ENCODE assay signal across 25 cellular contexts in the genomic region with DNA sequence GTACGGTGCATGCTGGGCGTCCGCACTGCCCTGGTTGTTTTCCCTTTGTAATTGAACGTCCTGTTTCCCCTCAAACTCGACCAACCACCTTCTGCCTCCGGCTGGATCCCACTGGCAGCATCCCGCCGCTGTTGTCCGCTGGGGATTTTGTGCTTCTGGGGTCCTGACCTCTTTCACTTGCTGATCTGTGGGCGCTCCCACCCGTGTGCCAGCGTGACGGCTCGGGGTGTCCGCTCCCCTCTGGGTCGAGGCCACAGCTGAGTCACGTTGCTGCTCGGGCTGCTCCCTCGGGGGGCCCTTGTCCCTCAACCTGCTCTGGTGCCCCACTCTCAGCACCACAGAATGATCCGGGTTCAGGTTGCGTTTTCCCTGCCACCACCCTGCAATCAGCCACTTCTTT. TPM values are rescaled to one million over a fixed set of nuclear protein-coding genes. Genes with fewer than 3 reads are reported as not detected.
DNase-seq lines count a peak whose midpoint lies in the region; ATAC-seq, FAIRE-seq and TF ChIP-seq lines count a peak whose summit lies in the region.
"Had no signal": no experiment of that assay in that cellular context is flagged by ENCODE, and none has a peak within 500 bp of the region (broad histone marks: within the 10 kb centered on the region; RNA-seq: fewer than 3 reads in every experiment).

No MANE protein-coding gene starts in this region.

- H3K4me1 Mint-ChIP-seq in activated T-cell treated with anti-CD3 and anti-CD28 coated beads, Interleukin-2, amount 50 U/mL, for 24 hours (ENCODE audit: low read depth) = peaks cover 9% of the 10 kb centered on the region
- peaks cover under 1% of the 10 kb centered on the region for H3K4me1 Mint-ChIP-seq in nephron progenitor cell

- H3K27ac Mint-ChIP-seq in activated T-cell treated with anti-CD3 and anti-CD28 coated beads, Interleukin-2, amount 50 U/mL, for 24 hours = peak overlapping the region; percentile 72
- peak overlapping the region; percentile 94 for H3K27ac Mint-ChIP-seq in nephron progenitor cell
- H3K27ac Mint-ChIP-seq: CD4-positive, alpha-beta T cell; HFFc6 had no signal

- no peak for TF ChIP-seq RAD21 in K562 (CRISPR knock-in tag; conservative IDR thresholded peaks at IDR 0.05 in 1 of 2, IDR thresholded peaks at IDR 0.05 in 1 of 2)

- no peak for FAIRE-seq in K562 (lab: Jason Lieb, UNC)
- FAIRE-seq: GM12878, GM19239 had no signal

- 0 out of 4 replicates have a peak overlapping the region, but pooled peaks of 1 of the 2 experiments have one; percentile 45 for H3K9ac ChIP-seq in K562 (ENCODE audit: insufficient read depth in 1 of 2, low read depth in 2 of 2, low read length in 2 of 2)

- no peak for TF ChIP-seq CTCF in K562 (IDR thresholded peaks at IDR 0.05 in 2 of 3, conservative IDR thresholded peaks at IDR 0.05 in 1 of 3; ENCODE audit: insufficient read depth in 2 of 3, low read depth in 1 of 3, low read length in 3 of 3)
- no peak for TF ChIP-seq CTCF in nephron progenitor cell (IDR thresholded peaks at IDR 0.05)

- H3K4me3 Mint-ChIP-seq in activated T-cell treated with anti-CD3 and anti-CD28 coated beads, Interleukin-2, amount 50 U/mL, for 24 hours = peak overlapping the region; percentile 6
- H3K4me3 Mint-ChIP-seq in nephron progenitor cell = no peak overlapping the region
- H3K4me3 Mint-ChIP-seq: CD4-positive, alpha-beta T cell; HFFc6 had no signal

- no peak for DNase-seq in activated T-cell treated with anti-CD3 and anti-CD28 coated beads, Interleukin-2, amount 50 U/mL, for 24 hours
- DNase-seq in activated T-cell treated with anti-CD3 and anti-CD28 coated beads for 4 hours = no peak
- peak; percentile 64 for DNase-seq in H7
- DNase-seq in K562 (ENCODE audit: extremely low read depth in 1 of 4, low spot score in 3 of 4) = no peak
- no peak for DNase-seq in nephron progenitor cell
- DNase-seq in UCSD-AML1 (lab: John Stamatoyannopoulos, UW; ENCODE audit: unreplicated experiment) = no peak
- DNase-seq: 8988T; BE2C; Caco-2; CD4-positive, alpha-beta T cell; EL; HFFc6; IMR-90; Kasumi-1; MM.1S; NCI-H1092; NCI-H1436 treated with DMSO at 0.1 percent for 48 hours; NCI-H2029; NCI-H2171; PC-9 had no signal

- TF ChIP-seq EP300 in K562 (IDR thresholded peaks at IDR 0.05; ENCODE audit: low read length) = no peak

- in situ Hi-C loops in K562 (cut with MboI) = no loop called here

- no peaks in the 10 kb centered on the region for H3K9me3 Mint-ChIP-seq in activated T-cell treated with anti-CD3 and anti-CD28 coated beads, Interleukin-2, amount 50 U/mL, for 24 hours
- no peaks in the 10 kb centered on the region for H3K9me3 Mint-ChIP-seq in nephron progenitor cell
- H3K9me3 Mint-ChIP-seq: CD4-positive, alpha-beta T cell had no signal

- H3K9me1 ChIP-seq in K562 (ENCODE audit: control insufficient read depth, insufficient read depth, low read length) = peaks cover 3% of the 10 kb centered on the region

- H3K36me3 ChIP-seq in H7 (replicated peaks; ENCODE audit: control insufficient read depth, insufficient read depth, low read length) (peaks cover 19% of the 10 kb centered on the region), K562 (ENCODE audit: control insufficient read depth, insufficient read depth, low read length) (peaks cover 86% of the 10 kb centered on the region; the same call in 2 of the 3 replicates)

- no peak overlapping the region for H3K4me2 ChIP-seq in K562 (ENCODE audit: insufficient read depth, low read length)
- H3K4me2 ChIP-seq: PC-9 had no signal

- CTCF ChIA-PET in K562 (lab: Yijun Ruan, JAX; ENCODE audit: low intra/inter-chr PET ratio) = no interaction called here

- ATAC-seq in K562 (no peak), GM19455 (IDR thresholded peaks at IDR 0.05; ENCODE audit: unreplicated experiment) (no peak), HG03460 (IDR thresholded peaks at IDR 0.05; ENCODE audit: unreplicated experiment) (no peak)
- ATAC-seq: GM12878 had no signal

- 94% methylated on average over 9 of the region's 21 CpGs for WGBS in K562 (ENCODE audit: insufficient coverage, low coverage, missing lambda C conversion rate)

- no peak overlapping the region for H3K27ac ChIP-seq in K562 (ENCODE audit: extremely low read depth, low read depth, low read length)
- H3K27ac ChIP-seq: PC-9, SJSA1 had no signal

- no peak overlapping the region for H2AFZ ChIP-seq in K562 (ENCODE audit: low read depth, low read length)
- H2AFZ ChIP-seq: PC-9 had no signal

- no peaks in the 10 kb centered on the region for H3K9me3 ChIP-seq in K562 (replicated peaks; ENCODE audit: control insufficient read depth, insufficient read depth, low read depth, low read length)
- H3K9me3 ChIP-seq: BE2C, Caco-2, SJSA1 had no signal

- H3K27me3 ChIP-seq in H7 (ENCODE audit: control insufficient read depth, insufficient read depth, low read length) (no peaks in the 10 kb centered on the region), K562 (ENCODE audit: control insufficient read depth in 2 of 2, insufficient read depth in 2 of 2, low read length in 2 of 2) (no peaks in the 10 kb centered on the region)
- H3K27me3 ChIP-seq: BE2C, SJSA1 had no signal

- TF ChIP-seq POLR2A in K562 (conservative IDR thresholded peaks at IDR 0.05) = no peak

- BruUV-seq in K562 (replicated peaks; lab: Mats Ljungman, UMichigan) = no TSS peak

- H3K4me3 ChIP-seq in H7 (ENCODE audit: insufficient read depth, low read depth, low read length) (no peak overlapping the region), K562 (no peak overlapping the region)
- H3K4me3 ChIP-seq: GM12878, PC-9, SJSA1 had no signal

- POLR2A ChIA-PET in K562 (lab: Yijun Ruan, JAX) = no interaction called here

- H3K36me3 Mint-ChIP-seq in activated T-cell treated with anti-CD3 and anti-CD28 coated beads, Interleukin-2, amount 50 U/mL, for 24 hours (ENCODE audit: low read depth) = peaks cover 94% of the 10 kb centered on the region
- H3K36me3 Mint-ChIP-seq in nephron progenitor cell (ENCODE audit: low read depth) = peaks cover 46% of the 10 kb centered on the region

- peaks cover 15% of the 10 kb centered on the region for H3K79me2 ChIP-seq in K562 (ENCODE audit: control insufficient read depth, insufficient read depth, low read length)

- no peaks in the 10 kb centered on the region; the same call in 1 of the 2 replicates for H4K20me1 ChIP-seq in K562 (replicated peaks; ENCODE audit: control insufficient read depth, insufficient read depth, low read length)

- intact Hi-C loops in K562 (cut with micrococcal nuclease) = no loop called here

- no peaks in the 10 kb centered on the region for H3K27me3 Mint-ChIP-seq in activated T-cell treated with anti-CD3 and anti-CD28 coated beads, Interleukin-2, amount 50 U/mL, for 24 hours
- no peaks in the 10 kb centered on the region for H3K27me3 Mint-ChIP-seq in nephron progenitor cell (ENCODE audit: low read depth, poor library complexity)
- H3K27me3 Mint-ChIP-seq: CD4-positive, alpha-beta T cell had no signal

- H3K4me1 ChIP-seq in K562 (replicated peaks in 1 of 2; ENCODE audit: control insufficient read depth in 2 of 2, insufficient read depth in 2 of 2, low read length in 2 of 2) = peaks cover 0 to 12% of the 10 kb centered on the region in 2 experiments; a peak in 3 of 5 replicates
- H3K4me1 ChIP-seq: BE2C, Caco-2, SJSA1 had no signal

RNA-seq across cellular contexts. Expression of a gene that starts 8.0 kb away (rescaled TPM):
- total RNA-seq in H7 (2014; rRNA removed; shearing (Covaris generic)) = 125 and 161 TPM in 2 replicates
- total RNA-seq in K562 (2011; cell fraction: chromatin; rRNA removed; ENCODE audit: low replicate concordance) = 33.1 and 58.6 TPM in 2 replicates
- total RNA-seq in K562 (2011; cell fraction: nucleolus; rRNA removed) = 36.3 and 36.7 TPM in 2 replicates
- 27.6 and 28.5 TPM in 2 replicates for total RNA-seq in K562 (2011; cell fraction: nucleoplasm; rRNA removed)
- total RNA-seq in K562 (2014; rRNA removed) (99.8 and 119 TPM in 2 replicates), K562 (2014; rRNA removed; fragmentation: Illumina TruSeq; extraction: Trizol) (56.8 and 69.5 TPM in 2 replicates), K562 (2015; rRNA removed; fragmentation: Illumina TruSeq; extraction: Trizol) (88.5 and 89.0 TPM in 2 replicates), K562 (2021) (121 and 125 TPM in 2 replicates)
- polyA plus RNA-seq in K562 (2011; rRNA removed) (49.1 and 49.2 TPM in 2 replicates), K562 (2014; fragmentation: Illumina TruSeq; extraction: Trizol) (90.2 and 97.3 TPM in 2 replicates), K562 (2014; fragmentation: Nextera tagmentation; extraction: Ambion mirVana) (10 to 100 TPM in 1 of 2 experiments, 1 to 10 TPM in 1; 7.4 to 11.4 TPM), K562 (2014; rRNA removed) (60.7 and 78.9 TPM in 2 replicates)
- polyA plus RNA-seq in K562 (2011; cell fraction: cytosol; rRNA removed) = 56.7 and 135 TPM in 2 replicates
- 20.9 and 37.2 TPM in 2 replicates for polyA plus RNA-seq in K562 (2011; cell fraction: nucleus; rRNA removed)
- 39.2 and 77.3 TPM in 2 replicates for polyA plus RNA-seq in K562 (2012)
- polyA minus RNA-seq in K562 (2011; rRNA and poly(A)+ RNA removed) = 33.5 and 64.2 TPM in 2 replicates
- polyA minus RNA-seq in K562 (2011; cell fraction: cytosol; rRNA and poly(A)+ RNA removed) = 85.1 and 114 TPM in 2 replicates
- 17.0 and 19.7 TPM in 2 replicates for polyA minus RNA-seq in K562 (2011; cell fraction: nucleus; rRNA and poly(A)+ RNA removed)

RNA-seq across cellular contexts. Expression of a gene that starts 31.3 kb away (rescaled TPM):
- total RNA-seq in H7 (2014; rRNA removed; shearing (Covaris generic)) = 18.0 and 29.9 TPM in 2 replicates
- 19.3 and 34.7 TPM in 2 replicates for total RNA-seq in K562 (2011; cell fraction: chromatin; rRNA removed; ENCODE audit: low replicate concordance)
- total RNA-seq in K562 (2011; cell fraction: nucleolus; rRNA removed) = 30.4 and 31.9 TPM in 2 replicates
- 32.8 and 57.0 TPM in 2 replicates for total RNA-seq in K562 (2011; cell fraction: nucleoplasm; rRNA removed)
- total RNA-seq in K562 (2014; rRNA removed) = 66.1 and 70.9 TPM in 2 replicates
- total RNA-seq in K562 (2014; rRNA removed; fragmentation: Illumina TruSeq; extraction: Trizol) = 34.8 and 37.8 TPM in 2 replicates
- 39.8 and 41.0 TPM in 2 replicates for total RNA-seq in K562 (2015; rRNA removed; fragmentation: Illumina TruSeq; extraction: Trizol)
- 46.1 and 49.6 TPM in 2 replicates for total RNA-seq in K562 (2021)
- 37.7 and 44.7 TPM in 2 replicates for polyA plus RNA-seq in K562 (2011; rRNA removed)
- polyA plus RNA-seq in K562 (2011; cell fraction: cytosol; rRNA removed) = 48.9 and 69.8 TPM in 2 replicates
- 30.7 and 38.7 TPM in 2 replicates for polyA plus RNA-seq in K562 (2011; cell fraction: nucleus; rRNA removed)
- 43.7 and 55.0 TPM in 2 replicates for polyA plus RNA-seq in K562 (2012)
- polyA plus RNA-seq in K562 (2014; fragmentation: Illumina TruSeq; extraction: Trizol) = 43.1 and 52.3 TPM in 2 replicates
- 1 to 10 TPM; 3.0 to 6.8 TPM for polyA plus RNA-seq in K562 (2014; fragmentation: Nextera tagmentation; extraction: Ambion mirVana)
- polyA plus RNA-seq in K562 (2014; rRNA removed) = 64.0 and 66.0 TPM in 2 replicates
- polyA minus RNA-seq in K562 (2011; rRNA and poly(A)+ RNA removed) = 14.0 and 19.0 TPM in 2 replicates
- polyA minus RNA-seq in K562 (2011; cell fraction: cytosol; rRNA and poly(A)+ RNA removed) = 12.7 and 15.9 TPM in 2 replicates
- 7.6 and 10.8 TPM in 2 replicates for polyA minus RNA-seq in K562 (2011; cell fraction: nucleus; rRNA and poly(A)+ RNA removed)

RNA-seq across cellular contexts. Expression of a gene that starts 31.5 kb away (rescaled TPM):
- total RNA-seq in H7 (2014; rRNA removed; shearing (Covaris generic)) = 54.0 and 55.1 TPM in 2 replicates
- total RNA-seq in K562 (2011; cell fraction: chromatin; rRNA removed; ENCODE audit: low replicate concordance) = 895 and 1,680 TPM in 2 replicates
- total RNA-seq in K562 (2011; cell fraction: nucleolus; rRNA removed) = 685 and 695 TPM in 2 replicates
- 707 and 745 TPM in 2 replicates for total RNA-seq in K562 (2011; cell fraction: nucleoplasm; rRNA removed)
- total RNA-seq in K562 (2014; rRNA removed) (83.6 and 86.3 TPM in 2 replicates), K562 (2014; rRNA removed; fragmentation: Illumina TruSeq; extraction: Trizol) (36.3 and 39.1 TPM in 2 replicates), K562 (2015; rRNA removed; fragmentation: Illumina TruSeq; extraction: Trizol) (42.2 and 42.3 TPM in 2 replicates), K562 (2021) (130 and 154 TPM in 2 replicates)
- polyA plus RNA-seq in K562 (2011; rRNA removed) (49.6 and 81.7 TPM in 2 replicates), K562 (2014; fragmentation: Illumina TruSeq; extraction: Trizol) (64.2 and 65.6 TPM in 2 replicates), K562 (2014; fragmentation: Nextera tagmentation; extraction: Ambion mirVana) (1 to 10 TPM; 2.4 to 2.5 TPM), K562 (2014; rRNA removed) (90.6 and 126 TPM in 2 replicates)
- 34.1 and 49.5 TPM in 2 replicates for polyA plus RNA-seq in K562 (2011; cell fraction: cytosol; rRNA removed)
- 471 and 640 TPM in 2 replicates for polyA plus RNA-seq in K562 (2011; cell fraction: nucleus; rRNA removed)
- polyA plus RNA-seq in K562 (2012) = 78.0 and 105 TPM in 2 replicates
- 94.9 and 115 TPM in 2 replicates for polyA minus RNA-seq in K562 (2011; rRNA and poly(A)+ RNA removed)
- 123 and 159 TPM in 2 replicates for polyA minus RNA-seq in K562 (2011; cell fraction: cytosol; rRNA and poly(A)+ RNA removed)
- 317 and 354 TPM in 2 replicates for polyA minus RNA-seq in K562 (2011; cell fraction: nucleus; rRNA and poly(A)+ RNA removed)

RNA-seq across cellular contexts. Expression of a gene that starts 43.0 kb away (rescaled TPM):
- total RNA-seq in H7 (2014; rRNA removed; shearing (Covaris generic)) = 41.5 and 51.4 TPM in 2 replicates
- total RNA-seq in K562 (2011; cell fraction: chromatin; rRNA removed; ENCODE audit: low replicate concordance) = 353 and 486 TPM in 2 replicates
- 225 and 254 TPM in 2 replicates for total RNA-seq in K562 (2011; cell fraction: nucleolus; rRNA removed)
- total RNA-seq in K562 (2011; cell fraction: nucleoplasm; rRNA removed) = 264 and 271 TPM in 2 replicates
- total RNA-seq in K562 (2014; rRNA removed) (33.6 and 42.3 TPM in 2 replicates), K562 (2014; rRNA removed; fragmentation: Illumina TruSeq; extraction: Trizol) (44.0 and 45.6 TPM in 2 replicates), K562 (2015; rRNA removed; fragmentation: Illumina TruSeq; extraction: Trizol) (49.5 and 50.4 TPM in 2 replicates), K562 (2021) (54.3 and 56.9 TPM in 2 replicates)
- polyA plus RNA-seq in K562 (2011; rRNA removed) (57.7 and 69.0 TPM in 2 replicates), K562 (2014; fragmentation: Illumina TruSeq; extraction: Trizol) (43.6 and 46.3 TPM in 2 replicates), K562 (2014; fragmentation: Nextera tagmentation; extraction: Ambion mirVana) (1 to 10 TPM; 3.2 TPM), K562 (2014; rRNA removed) (49.7 and 51.6 TPM in 2 replicates)
- 41.4 and 48.0 TPM in 2 replicates for polyA plus RNA-seq in K562 (2011; cell fraction: cytosol; rRNA removed)
- polyA plus RNA-seq in K562 (2011; cell fraction: nucleus; rRNA removed) = 224 and 322 TPM in 2 replicates
- 39.1 and 44.5 TPM in 2 replicates for polyA plus RNA-seq in K562 (2012)
- polyA minus RNA-seq in K562 (2011; rRNA and poly(A)+ RNA removed) = 139 and 163 TPM in 2 replicates
- polyA minus RNA-seq in K562 (2011; cell fraction: cytosol; rRNA and poly(A)+ RNA removed) = 46.5 and 72.4 TPM in 2 replicates
- polyA minus RNA-seq in K562 (2011; cell fraction: nucleus; rRNA and poly(A)+ RNA removed) = 105 and 129 TPM in 2 replicates
